10 cellular contexts compared by ENCODE assay signal in genomic region chr3:129602730-129603560, GRCh38. TPM values are rescaled to one million over a fixed set of nuclear protein-coding genes. Genes with fewer than 3 reads are reported as not detected.
A peak's percentile ranks its signal among the peaks of the same experiment; 100 is the strongest.
DNase-seq lines count a peak whose midpoint lies in the region; TF ChIP-seq lines count a peak whose summit lies in the region.
"Had no signal": no experiment of that assay in that cellular context is flagged by ENCODE, and none has a peak within 500 bp of the region (broad histone marks: within the 10 kb centered on the region; RNA-seq: fewer than 3 reads in every experiment).

No MANE protein-coding gene starts in this region.

- H3K27ac Mint-ChIP-seq in CD14-positive monocyte = peak overlapping the region; percentile 60 to 84 (median 76)

- peaks cover 0 to 3% (median 0%) of the 10 kb centered on the region in 7 donors for H3K9me3 Mint-ChIP-seq in CD14-positive monocyte

- TF ChIP-seq CTCF in CD14-positive monocyte (IDR thresholded peaks at IDR 0.05) (no peak), fibroblast of villous mesenchyme (IDR thresholded peaks at IDR 0.05; ENCODE audit: insufficient read depth, low read depth, low read length) (no peak), parathyroid adenoma (IDR thresholded peaks at IDR 0.05) (no peak)

- no peak overlapping the region for H2AFZ ChIP-seq in parathyroid adenoma

- H3K4me3 ChIP-seq in SJCRH30 (no peak overlapping the region; the same call in 1 of the 2 replicates), fibroblast of villous mesenchyme (ENCODE audit: low read depth, low read length) (peak overlapping the region; percentile 80), parathyroid adenoma (ENCODE audit: low read depth, low read length) (peak overlapping the region; percentile 42)

- no peaks in the 10 kb centered on the region for H3K27me3 ChIP-seq in SJCRH30
- no peaks in the 10 kb centered on the region for H3K27me3 ChIP-seq in parathyroid adenoma (ENCODE audit: control insufficient read depth, insufficient read depth, low read length)

- no peak overlapping the region for H3K9ac ChIP-seq in parathyroid adenoma

- no peaks in the 10 kb centered on the region for H3K36me3 ChIP-seq in SJCRH30
- no peaks in the 10 kb centered on the region for H3K36me3 ChIP-seq in parathyroid adenoma (ENCODE audit: control insufficient read depth, insufficient read depth, low read length)

- H3K9me3 ChIP-seq in SJCRH30 (replicated peaks) (no peaks in the 10 kb centered on the region), parathyroid adenoma (ENCODE audit: control insufficient read depth, low read length) (no peaks in the 10 kb centered on the region)

- DNase-seq in CD14-positive monocyte (ENCODE audit: low spot score) (no peak), SJCRH30 (peak; percentile 85 to 86), fibroblast of villous mesenchyme (ENCODE audit: low read depth) (peak; percentile 99), NCI-H2107 treated with DMSO at 0.1 percent for 48 hours (lab: John Stamatoyannopoulos, UW; ENCODE audit: unreplicated experiment) (no peak), activated T-cell treated with anti-CD3 and anti-CD28 coated beads for 4 hours (no peak), COLO668 (lab: John Stamatoyannopoulos, UW; ENCODE audit: unreplicated experiment) (no peak), D341Med (ENCODE audit: low spot score) (no peak)
- DNase-seq: cerebellar nuclear complex, NCI-H1694 had no signal

- H3K4me3 Mint-ChIP-seq in CD14-positive monocyte = peak overlapping the region; percentile 97 to 99

- H3K79me2 ChIP-seq in parathyroid adenoma = peaks cover 2% of the 10 kb centered on the region

- intact Hi-C loops in CD14-positive monocyte (cut with micrococcal nuclease) = no loop called here

- H3K36me3 Mint-ChIP-seq in CD14-positive monocyte = peaks cover 19 to 42% of the 10 kb centered on the region in 2 donors

- H3K27me3 Mint-ChIP-seq in CD14-positive monocyte (ENCODE audit: low read depth in 3 of 3) = peaks cover 7 to 16% (median 9%) of the 10 kb centered on the region in 3 donors

- peaks cover 81% of the 10 kb centered on the region for H3K4me1 Mint-ChIP-seq in CD14-positive monocyte

- H3K4me1 ChIP-seq in SJCRH30 (peaks cover 24% of the 10 kb centered on the region), parathyroid adenoma (peaks cover 2% of the 10 kb centered on the region)

- H3K27ac ChIP-seq in SJCRH30 (peak overlapping the region; percentile 13), parathyroid adenoma (peak overlapping the region; percentile 44)

- H3K4me2 ChIP-seq in parathyroid adenoma (ENCODE audit: low read length) = peak overlapping the region; percentile 28

RNA-seq across cellular contexts. Expression of gene PLXND1, which starts 3.5 kb away (rescaled TPM):
- 1 to 10 TPM; 7.1 to 9.9 TPM for polyA plus RNA-seq in CD14-positive monocyte
- 91.1 and 95.8 TPM in 2 replicates for total RNA-seq in SJCRH30 (2014; rRNA removed; shearing (Covaris generic))
- 91.8 and 97.2 TPM in 2 replicates for total RNA-seq in fibroblast of villous mesenchyme

RNA-seq across cellular contexts. Expression of gene H1-8, which starts 60.0 kb away (rescaled TPM):
- not detected for polyA plus RNA-seq in CD14-positive monocyte
- total RNA-seq in SJCRH30 (2014; rRNA removed; shearing (Covaris generic)) = not detected in 2 replicates
- total RNA-seq in fibroblast of villous mesenchyme = not detected in 2 replicates

Comparison
In these comparisons a context has a peak if more than half of its experiments do, and no peak if none do; other contexts are left out.
1. DNase-seq: peak in SJCRH30 (2 of 2) and fibroblast of villous mesenchyme (single experiment); none in CD14-positive monocyte (single experiment), NCI-H2107 treated with DMSO at 0.1 percent for 48 hours (single experiment), activated T-cell treated with anti-CD3 and anti-CD28 coated beads for 4 hours (single experiment), COLO668 (single experiment) and D341Med (single experiment).